In the genomic region with DNA sequence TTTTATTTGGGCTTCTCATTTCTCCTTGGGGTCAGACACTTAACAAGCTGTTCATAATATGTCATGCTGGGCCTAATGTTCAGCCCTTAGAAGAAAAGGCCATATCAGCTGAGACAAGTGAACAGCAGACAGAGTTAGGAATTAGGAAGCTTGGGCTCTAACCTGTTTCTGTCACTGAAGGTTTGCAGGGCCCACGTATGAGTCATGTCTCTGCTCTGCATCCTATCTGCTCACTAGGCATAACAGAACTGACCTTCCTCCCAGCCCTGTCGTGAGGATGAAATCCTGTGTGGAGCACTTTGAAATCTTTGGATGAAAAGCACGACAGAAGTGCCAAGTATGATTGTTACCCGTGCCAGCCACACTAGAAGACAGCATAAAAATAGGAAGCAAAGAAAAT, we compare ENCODE assay signal across 14 cellular contexts. TPM values are rescaled to one million over a fixed set of nuclear protein-coding genes. Genes with fewer than 3 reads are reported as not detected.
DNase-seq lines count a peak whose midpoint lies in the region; ATAC-seq, FAIRE-seq and TF ChIP-seq lines count a peak whose summit lies in the region.
"Had no signal": no experiment of that assay in that cellular context is flagged by ENCODE, and none has a peak within 500 bp of the region (broad histone marks: within the 10 kb centered on the region; RNA-seq: fewer than 3 reads in every experiment).

No MANE protein-coding gene starts in this region.

- peak; percentile 49 for ATAC-seq in activated CD8-positive, alpha-beta T cell treated with anti-CD3 and anti-CD28 coated beads for 36 hours
- no peak for ATAC-seq in activated CD8-positive, alpha-beta T cell treated with anti-CD3 and anti-CD28 coated beads, Interleukin-2, amount 10 ng/mL, durations not matched to agents 7 days and 5 days
- ATAC-seq in GM12878 (peak; percentile 41; the same call in 2 of the 3 replicates), GM21526 (IDR thresholded peaks at IDR 0.05; ENCODE audit: low FRiP score, unreplicated experiment) (no peak)
- peak; percentile 63 to 68 for ATAC-seq in stimulated activated naive B cell treated with anti-CD40 and anti-IgM and Interleukin-4, amounts not matched to agents 10 μg/mL and 1 μg/mL and 100 μg/mL, for 72 hours (replicated peaks)
- ATAC-seq: effector memory CD8-positive, alpha-beta T cell had no signal

- H3K36me3 ChIP-seq in GM12878 (ENCODE audit: control insufficient read depth in 2 of 2, insufficient read depth in 2 of 2, low read length in 1 of 2), result no peaks in the 10 kb centered on the region

- H3K36me3 Mint-ChIP-seq in activated CD8-positive, alpha-beta T cell treated with anti-CD3 and anti-CD28 coated beads for 36 hours (ENCODE audit: low read depth), result no peaks in the 10 kb centered on the region
- H3K36me3 Mint-ChIP-seq in activated CD8-positive, alpha-beta T cell treated with anti-CD3 and anti-CD28 coated beads, Interleukin-2, amount 10 ng/mL, durations not matched to agents 7 days and 5 days (ENCODE audit: low read depth), result peaks cover 2% of the 10 kb centered on the region
- H3K36me3 Mint-ChIP-seq in stimulated activated naive B cell treated with anti-CD40 and anti-IgM and Interleukin-4, amounts not matched to agents 10 μg/mL and 1 μg/mL and 100 μg/mL, for 72 hours, result peaks cover 2 to 8% of the 10 kb centered on the region in 2 donors

- intact Hi-C loops in activated CD8-positive, alpha-beta T cell treated with anti-CD3 and anti-CD28 coated beads for 36 hours (cut with micrococcal nuclease), result no loop called here
- intact Hi-C loops in GM12878 (cut with micrococcal nuclease; ENCODE audit: unreplicated experiment), result no loop called here

- TF ChIP-seq EP300 in GM12878 (IDR thresholded peaks at IDR 0.05; ENCODE audit: borderline replicate concordance in 1 of 2, control insufficient read depth in 1 of 2, low read depth in 2 of 2, low read length in 2 of 2), result no peak

- no peaks in the 10 kb centered on the region for H3K9me3 ChIP-seq in GM12878 (replicated peaks; ENCODE audit: control insufficient read depth, insufficient read depth, low read length)

- no peak overlapping the region for H3K27ac ChIP-seq in GM12878 (ENCODE audit: control insufficient read depth, insufficient read depth)
- H3K27ac ChIP-seq: SK-N-MC had no signal

- no peak overlapping the region for H3K4me3 Mint-ChIP-seq in activated CD8-positive, alpha-beta T cell treated with anti-CD3 and anti-CD28 coated beads for 36 hours
- no peak overlapping the region for H3K4me3 Mint-ChIP-seq in activated CD8-positive, alpha-beta T cell treated with anti-CD3 and anti-CD28 coated beads, Interleukin-2, amount 10 ng/mL, durations not matched to agents 7 days and 5 days
- no peak overlapping the region for H3K4me3 Mint-ChIP-seq in stimulated activated naive B cell treated with anti-CD40 and anti-IgM and Interleukin-4, amounts not matched to agents 10 μg/mL and 1 μg/mL and 100 μg/mL, for 72 hours
- H3K4me3 Mint-ChIP-seq: activated CD4-positive, alpha-beta memory T cell treated with anti-CD3 and anti-CD28 coated beads, Interleukin-2, amount 10 ng/mL, durations not matched to agents 7 days and 5 days; effector memory CD8-positive, alpha-beta T cell had no signal

- H3K27me3 ChIP-seq in GM12878 (replicated peaks in 1 of 2; ENCODE audit: control insufficient read depth in 2 of 2, insufficient read depth in 2 of 2, low read length in 1 of 2), result no peaks in the 10 kb centered on the region

- SMC1A ChIA-PET in GM12878 (lab: Charles Lee; ENCODE audit: uncharacterized antibody, unreplicated experiment), result no interaction called here

- no peaks in the 10 kb centered on the region for H3K4me1 ChIP-seq in GM12878 (ENCODE audit: control insufficient read depth, insufficient read depth, low read length)

- H3K4me3 ChIP-seq in GM12878, result no peak overlapping the region
- H3K4me3 ChIP-seq: lung, SK-N-MC had no signal

- H3K9ac ChIP-seq in GM12878 (ENCODE audit: control insufficient read depth, insufficient read depth, low read length), result no peak overlapping the region

- no peak overlapping the region for H3K27ac Mint-ChIP-seq in activated CD8-positive, alpha-beta T cell treated with anti-CD3 and anti-CD28 coated beads for 36 hours
- H3K27ac Mint-ChIP-seq in activated CD8-positive, alpha-beta T cell treated with anti-CD3 and anti-CD28 coated beads, Interleukin-2, amount 10 ng/mL, durations not matched to agents 7 days and 5 days, result no peak overlapping the region
- no peak overlapping the region for H3K27ac Mint-ChIP-seq in stimulated activated naive B cell treated with anti-CD40 and anti-IgM and Interleukin-4, amounts not matched to agents 10 μg/mL and 1 μg/mL and 100 μg/mL, for 72 hours
- H3K27ac Mint-ChIP-seq: activated CD4-positive, alpha-beta memory T cell treated with anti-CD3 and anti-CD28 coated beads, Interleukin-2, amount 10 ng/mL, durations not matched to agents 7 days and 5 days; effector memory CD8-positive, alpha-beta T cell had no signal

- BruUV-seq in GM12878 (replicated peaks; lab: Mats Ljungman, UMichigan), result no TSS peak

- peak; percentile 24 for DNase-seq in activated CD8-positive, alpha-beta T cell treated with anti-CD3 and anti-CD28 coated beads for 36 hours
- DNase-seq in activated CD8-positive, alpha-beta T cell treated with anti-CD3 and anti-CD28 coated beads, Interleukin-2, amount 10 ng/mL, durations not matched to agents 7 days and 5 days, result no peak
- DNase-seq in HT1080 (ENCODE audit: low read depth) (peak; percentile 34), GM12878 (ENCODE audit: low read depth, low spot score) (no peak), NCI-H446 treated with DMSO at 0.1 percent for 48 hours (lab: John Stamatoyannopoulos, UW) (no peak), DMS153 treated with DMSO at 0.1 percent for 48 hours (lab: John Stamatoyannopoulos, UW; ENCODE audit: unreplicated experiment) (no peak)
- DNase-seq in stimulated activated naive B cell treated with anti-CD40 and anti-IgM and Interleukin-4, amounts not matched to agents 10 μg/mL and 1 μg/mL and 100 μg/mL, for 72 hours, result no peak
- DNase-seq: activated CD4-positive, alpha-beta memory T cell treated with anti-CD3 and anti-CD28 coated beads, Interleukin-2, amount 10 ng/mL, durations not matched to agents 7 days and 5 days; effector memory CD8-positive, alpha-beta T cell; NCI-H524 treated with DMSO at 0.1 percent for 48 hours had no signal

- no peak for FAIRE-seq in GM12878 (lab: Jason Lieb, UNC)
- FAIRE-seq: GM18507 had no signal

- TF ChIP-seq RAD21 in GM12878 (IDR thresholded peaks at IDR 0.05; ENCODE audit: insufficient read depth, low read depth, low read length), result no peak

- H3K9me3 Mint-ChIP-seq in activated CD8-positive, alpha-beta T cell treated with anti-CD3 and anti-CD28 coated beads for 36 hours, result peaks cover 6% of the 10 kb centered on the region
- H3K9me3 Mint-ChIP-seq in activated CD8-positive, alpha-beta T cell treated with anti-CD3 and anti-CD28 coated beads, Interleukin-2, amount 10 ng/mL, durations not matched to agents 7 days and 5 days (ENCODE audit: insufficient read depth), result no peaks in the 10 kb centered on the region
- H3K9me3 Mint-ChIP-seq in stimulated activated naive B cell treated with anti-CD40 and anti-IgM and Interleukin-4, amounts not matched to agents 10 μg/mL and 1 μg/mL and 100 μg/mL, for 72 hours, result peaks cover 0 to 1% of the 10 kb centered on the region in 2 donors
- H3K9me3 Mint-ChIP-seq: effector memory CD8-positive, alpha-beta T cell had no signal

- no peaks in the 10 kb centered on the region for H3K79me2 ChIP-seq in GM12878 (ENCODE audit: control insufficient read depth, insufficient read depth, low read length)

- no peak for TF ChIP-seq CTCF in activated CD8-positive, alpha-beta T cell treated with anti-CD3 and anti-CD28 coated beads for 36 hours (IDR thresholded peaks at IDR 0.05)
- no peak for TF ChIP-seq CTCF in GM12878 (IDR thresholded peaks at IDR 0.05 in 2 of 3, conservative IDR thresholded peaks at IDR 0.05 in 1 of 3; ENCODE audit: control insufficient read depth in 2 of 3, extremely low read depth in 1 of 3, insufficient read depth in 1 of 3, low read depth in 3 of 3, low read length in 3 of 3)

- H3K4me1 Mint-ChIP-seq in activated CD8-positive, alpha-beta T cell treated with anti-CD3 and anti-CD28 coated beads for 36 hours (ENCODE audit: low read depth), result peaks cover 39% of the 10 kb centered on the region
- peaks cover 16% of the 10 kb centered on the region for H3K4me1 Mint-ChIP-seq in activated CD8-positive, alpha-beta T cell treated with anti-CD3 and anti-CD28 coated beads, Interleukin-2, amount 10 ng/mL, durations not matched to agents 7 days and 5 days (ENCODE audit: low read depth)
- peaks cover 30 to 40% of the 10 kb centered on the region in 2 donors for H3K4me1 Mint-ChIP-seq in stimulated activated naive B cell treated with anti-CD40 and anti-IgM and Interleukin-4, amounts not matched to agents 10 μg/mL and 1 μg/mL and 100 μg/mL, for 72 hours

- POLR2A ChIA-PET in activated CD8-positive, alpha-beta T cell treated with anti-CD3 and anti-CD28 coated beads for 36 hours (lab: Charles Lee), result interaction anchor here (0.8 to 12.4 kb wide), 3 partner anchors 14 to 38 kb away, joined by 4 to 155 read pairs (median 12); no protein-coding TSS in a partner anchor
- POLR2A ChIA-PET in activated CD8-positive, alpha-beta T cell treated with anti-CD3 and anti-CD28 coated beads, Interleukin-2, amount 10 ng/mL, durations not matched to agents 7 days and 5 days (lab: Charles Lee), result no interaction called here
- POLR2A ChIA-PET in GM12878 (lab: Charles Lee), result interaction anchor here (1.0 kb wide), 1 partner anchor 14 kb away, joined by 3 read pairs; no protein-coding TSS in a partner anchor

- H3K27me3 Mint-ChIP-seq in activated CD8-positive, alpha-beta T cell treated with anti-CD3 and anti-CD28 coated beads for 36 hours, result no peaks in the 10 kb centered on the region
- H3K27me3 Mint-ChIP-seq in activated CD8-positive, alpha-beta T cell treated with anti-CD3 and anti-CD28 coated beads, Interleukin-2, amount 10 ng/mL, durations not matched to agents 7 days and 5 days (ENCODE audit: low read depth), result peaks cover 2% of the 10 kb centered on the region
- H3K27me3 Mint-ChIP-seq in stimulated activated naive B cell treated with anti-CD40 and anti-IgM and Interleukin-4, amounts not matched to agents 10 μg/mL and 1 μg/mL and 100 μg/mL, for 72 hours, result no peaks in the 10 kb centered on the region
- H3K27me3 Mint-ChIP-seq: effector memory CD8-positive, alpha-beta T cell had no signal

- 66% methylated on average over 4 of the region's 4 CpGs for WGBS in GM12878 (ENCODE audit: insufficient coverage, insufficient replicate concordance, low lambda C conversion rate, missing lambda C conversion rate)

- TF ChIP-seq POLR2A in GM12878 (IDR thresholded peaks at IDR 0.05; ENCODE audit: low read depth, low read length), result no peak

- H2AFZ ChIP-seq in GM12878 (ENCODE audit: control insufficient read depth, low read depth, low read length), result no peak overlapping the region

- H4K20me1 ChIP-seq in GM12878 (ENCODE audit: control insufficient read depth, insufficient read depth), result no peaks in the 10 kb centered on the region

- RAD21 ChIA-PET in GM12878 (lab: Charles Lee; ENCODE audit: unreplicated experiment), result no interaction called here

- CTCF ChIA-PET in activated CD8-positive, alpha-beta T cell treated with anti-CD3 and anti-CD28 coated beads for 36 hours (lab: Charles Lee), result interaction anchor here (0.9 to 1.6 kb wide), 2 partner anchors 13 to 16 kb away, joined by 3 to 4 read pairs; no protein-coding TSS in a partner anchor
- CTCF ChIA-PET in activated CD8-positive, alpha-beta T cell treated with anti-CD3 and anti-CD28 coated beads, Interleukin-2, amount 10 ng/mL, durations not matched to agents 7 days and 5 days (lab: Charles Lee), result no interaction called here
- CTCF ChIA-PET in GM12878 (lab: Yijun Ruan, JAX), result interaction anchor here (0.8 kb wide), 1 partner anchor 9 kb away, joined by 3 read pairs; no protein-coding TSS in a partner anchor

- H3K4me2 ChIP-seq in GM12878 (ENCODE audit: control insufficient read depth, insufficient read depth), result no peak overlapping the region

- in situ Hi-C loops in GM12878 (cut with MboI), result no loop called here

RNA-seq across cellular contexts. Expression of gene CD47, which starts 26.4 kb away (rescaled TPM):
- 10 to 100 TPM; 88.7 to 91.6 TPM for total RNA-seq in activated CD8-positive, alpha-beta T cell treated with anti-CD3 and anti-CD28 coated beads for 36 hours
- 100 to 1,000 TPM; 136 to 137 TPM for total RNA-seq in activated CD8-positive, alpha-beta T cell treated with anti-CD3 and anti-CD28 coated beads, Interleukin-2, amount 10 ng/mL, durations not matched to agents 7 days and 5 days
- total RNA-seq in HT1080 (2014; rRNA removed; shearing (Covaris generic)), result 43.7 and 62.0 TPM in 2 replicates
- polyA plus RNA-seq in HT1080 (2015; cell fraction: cytosol; rRNA removed), result 58.4 and 73.7 TPM in 2 replicates
- polyA plus RNA-seq in HT1080 (2015; cell fraction: nucleus; rRNA removed), result 85.5 and 86.4 TPM in 2 replicates
- total RNA-seq in GM12878 (2013; cell fraction: nucleolus; rRNA removed), result 305 and 306 TPM in 2 replicates
- 66.0 and 81.6 TPM in 2 replicates for total RNA-seq in GM12878 (2014; rRNA removed)
- 69.6 and 72.0 TPM in 2 replicates for total RNA-seq in GM12878 (2014; rRNA removed; fragmentation: Illumina TruSeq; extraction: Trizol)
- total RNA-seq in GM12878 (2021), result 74.6 and 87.2 TPM in 2 replicates
- 149 TPM for polyA plus RNA-seq in GM12878 (2011; ENCODE audit: low read depth)
- polyA plus RNA-seq in GM12878 (2011; rRNA removed), result 118 and 208 TPM in 2 replicates
- 41.5 and 54.0 TPM in 2 replicates for polyA plus RNA-seq in GM12878 (2011; cell fraction: cytosol; rRNA removed)
- polyA plus RNA-seq in GM12878 (2011; cell fraction: nucleus; rRNA removed), result 65.1 and 67.6 TPM in 2 replicates
- 86.3 and 96.9 TPM in 2 replicates for polyA plus RNA-seq in GM12878 (2012)
- 77.3 and 105 TPM in 2 replicates for polyA plus RNA-seq in GM12878 (2014; fragmentation: Illumina TruSeq; extraction: Trizol)
- 10 to 100 TPM; 22.9 to 61.6 TPM for polyA plus RNA-seq in GM12878 (2014; fragmentation: Nextera tagmentation; extraction: Ambion mirVana)
- 68.0 and 84.8 TPM in 2 replicates for polyA plus RNA-seq in GM12878 (2014; rRNA removed)
- 100 to 1,000 TPM; 168 to 175 TPM for polyA plus RNA-seq in GM12878 (2016; fragmentation: Nextera tagmentation; extraction: Ambion mirVana)
- polyA minus RNA-seq in GM12878 (2011; rRNA and poly(A)+ RNA removed), result 47.6 and 61.7 TPM in 2 replicates
- polyA minus RNA-seq in GM12878 (2011; cell fraction: cytosol; rRNA and poly(A)+ RNA removed), result 20.1 and 26.3 TPM in 2 replicates
- 41.5 and 58.6 TPM in 2 replicates for polyA minus RNA-seq in GM12878 (2011; cell fraction: nucleus; rRNA and poly(A)+ RNA removed)

Comparison
In these comparisons a context has a peak if more than half of its experiments do, and no peak if none do; other contexts are left out.
1. ATAC-seq: peak in activated CD8-positive, alpha-beta T cell treated with anti-CD3 and anti-CD28 coated beads for 36 hours (single experiment), GM12878 (single experiment) and stimulated activated naive B cell treated with anti-CD40 and anti-IgM and Interleukin-4, amounts not matched to agents 10 μg/mL and 1 μg/mL and 100 μg/mL, for 72 hours (2 of 2); none in activated CD8-positive, alpha-beta T cell treated with anti-CD3 and anti-CD28 coated beads, Interleukin-2, amount 10 ng/mL, durations not matched to agents 7 days and 5 days (single experiment) and GM21526 (single experiment).
2. DNase-seq: peak in activated CD8-positive, alpha-beta T cell treated with anti-CD3 and anti-CD28 coated beads for 36 hours (single experiment) and HT1080 (single experiment); none in activated CD8-positive, alpha-beta T cell treated with anti-CD3 and anti-CD28 coated beads, Interleukin-2, amount 10 ng/mL, durations not matched to agents 7 days and 5 days (single experiment), GM12878 (single experiment), stimulated activated naive B cell treated with anti-CD40 and anti-IgM and Interleukin-4, amounts not matched to agents 10 μg/mL and 1 μg/mL and 100 μg/mL, for 72 hours (single experiment), NCI-H446 treated with DMSO at 0.1 percent for 48 hours (single experiment) and DMS153 treated with DMSO at 0.1 percent for 48 hours (single experiment).